Comparison of ENCODE assay signal across 8 cellular contexts in genomic region chr12:56634837-56635538, GRCh38. TPM values are rescaled to one million over a fixed set of nuclear protein-coding genes. Genes with fewer than 3 reads are reported as not detected.
DNase-seq lines count a peak whose midpoint lies in the region; ATAC-seq and TF ChIP-seq lines count a peak whose summit lies in the region.

No MANE protein-coding gene starts in this region.

- peak; percentile 9 to 60 (median 42) for TF ChIP-seq CTCF in heart right ventricle (IDR thresholded peaks at IDR 0.05)

- peak overlapping the region; percentile 62 for H3K18ac ChIP-seq in trophoblast cell (ENCODE audit: low read length)

- H3K27ac ChIP-seq in heart right ventricle = peak overlapping the region; percentile 81 to 97 (median 94)
- H3K27ac ChIP-seq in trophoblast cell (ENCODE audit: low read depth, low read length) = peak overlapping the region; percentile 86

- H2BK12ac ChIP-seq in trophoblast cell (ENCODE audit: low read length) = peak overlapping the region; percentile 1

- ATAC-seq in heart right ventricle = peak; percentile 15 to 38 (median 30)
- ATAC-seq in HG03520 (IDR thresholded peaks at IDR 0.05; ENCODE audit: unreplicated experiment) = no peak

- H3K79me1 ChIP-seq in trophoblast cell (ENCODE audit: low read length) = peaks cover 23% of the 10 kb centered on the region

- peak overlapping the region; percentile 81 for H4K8ac ChIP-seq in trophoblast cell (ENCODE audit: low read depth, low read length)

- intact Hi-C loops in heart right ventricle (cut with DNase I) = loop anchor here in 7 of 10 donors (5.0 to 10.0 kb wide), 10 partner anchors 43 to 510 kb away; partner anchors contain the start of genes NACA (in 2 of the 7), RBMS2 (in 2 of the 7), ESYT1 (in 1 of the 7) and NAB2 (in 1 of the 7)

- H2AK5ac ChIP-seq in trophoblast cell (ENCODE audit: low read length) = peak overlapping the region; percentile 21

- H3K23ac ChIP-seq in trophoblast cell (ENCODE audit: low read length) = no peak overlapping the region

- H3K9me3 ChIP-seq in heart right ventricle (no peaks in the 10 kb centered on the region), trophoblast cell (ENCODE audit: insufficient read depth, low read depth, low read length) (peaks cover 2% of the 10 kb centered on the region)

- H2AFZ ChIP-seq in trophoblast cell (ENCODE audit: insufficient read depth, low read length, poor library complexity) = peak overlapping the region; percentile 48

- H3K79me2 ChIP-seq in trophoblast cell (ENCODE audit: control insufficient read depth, insufficient read depth, low read length, poor library complexity) = peaks cover 13% of the 10 kb centered on the region

- H2BK5ac ChIP-seq in trophoblast cell (ENCODE audit: low read depth, low read length, poor library complexity) = peak overlapping the region; percentile 75

- peak overlapping the region; percentile 75 for H4K12ac ChIP-seq in trophoblast cell (ENCODE audit: low read depth, low read length)

- H3K27me3 ChIP-seq in heart right ventricle (no peaks in the 10 kb centered on the region), trophoblast cell (ENCODE audit: insufficient read depth, low read length) (no peaks in the 10 kb centered on the region)

- H3K9ac ChIP-seq in trophoblast cell (ENCODE audit: low read length) = peak overlapping the region; percentile 79

- peak overlapping the region; percentile 88 for H3K14ac ChIP-seq in trophoblast cell (ENCODE audit: low read length)

- peak overlapping the region; percentile 54 to 94 (median 74) for H3K4me3 ChIP-seq in heart right ventricle
- H3K4me3 ChIP-seq in trophoblast cell (ENCODE audit: low read depth, low read length) = peak overlapping the region; percentile 89

- H3K4ac ChIP-seq in trophoblast cell (ENCODE audit: low read depth, low read length) = peak overlapping the region; percentile 66

- peak overlapping the region; percentile 74 for H2BK120ac ChIP-seq in trophoblast cell (ENCODE audit: insufficient read depth, low read length, poor library complexity)

- H3K4me2 ChIP-seq in trophoblast cell (ENCODE audit: low read length) = peak overlapping the region; percentile 83

- H3K36me3 ChIP-seq in heart right ventricle (peaks cover 0 to 31% (median 27%) of the 10 kb centered on the region in 9 donors), trophoblast cell (ENCODE audit: control insufficient read depth in 1 of 2, insufficient read depth in 2 of 2, low read length in 2 of 2) (peaks cover 15 to 22% of the 10 kb centered on the region in 2 experiments)

- DNase-seq in DMS53 treated with DMSO at 0.1 percent for 48 hours (lab: John Stamatoyannopoulos, UW; ENCODE audit: unreplicated experiment) (peak; percentile 85), H4 (ENCODE audit: low spot score) (peak; percentile 89), NCI-H128 (lab: John Stamatoyannopoulos, UW; ENCODE audit: unreplicated experiment) (peak; percentile 40), T follicular helper cell (ENCODE audit: low read depth) (peak; percentile 48), amniotic stem cell (lab: John Stamatoyannopoulos, UW) (peak; percentile 33), heart right ventricle (peak; percentile 75 to 78), trophoblast cell (peak; percentile 84 to 88)

- H3K4me1 ChIP-seq in heart right ventricle (peaks cover 21 to 90% (median 69%) of the 10 kb centered on the region in 9 donors), trophoblast cell (ENCODE audit: control insufficient read depth in 1 of 2, insufficient read depth in 2 of 2, low read length in 2 of 2) (peaks cover 10 to 25% of the 10 kb centered on the region in 2 experiments)

- peak overlapping the region; percentile 79 for H4K91ac ChIP-seq in trophoblast cell (ENCODE audit: low read depth, low read length)

- 0 to 1% methylated on average over 45 of the region's 45 CpGs for WGBS in heart right ventricle, 2 donors
- no CpG with 5 or more reads among the region's 45 CpGs for WGBS in trophoblast cell (ENCODE audit: extremely low coverage, insufficient coverage, insufficient read length)

RNA-seq across cellular contexts. Expression of gene BAZ2A, which starts 4.9 kb away (rescaled TPM):
- total RNA-seq in H4 (2014; rRNA removed; shearing (Covaris generic)) = 22.2 and 28.4 TPM in 2 replicates
- total RNA-seq in heart right ventricle = 10 to 100 TPM; 28.7 to 58.7 (median 42.6) TPM
- polyA plus RNA-seq in heart right ventricle = 10 to 100 TPM in 1 of 2 donors, 1 to 10 TPM in 1; 8.8 to 52.4 TPM
- 129 and 130 TPM in 2 replicates for polyA plus RNA-seq in trophoblast cell (2013)

RNA-seq across cellular contexts. Expression of gene ATP5F1B, which starts 10.8 kb away (rescaled TPM):
- total RNA-seq in H4 (2014; rRNA removed; shearing (Covaris generic)) = 765 and 888 TPM in 2 replicates
- 1,000 to 10,000 TPM; 2,092 to 3,612 (median 3,330) TPM for total RNA-seq in heart right ventricle
- polyA plus RNA-seq in heart right ventricle = 1,000 to 10,000 TPM; 1,003 to 1,981 TPM
- polyA plus RNA-seq in trophoblast cell (2013) = 513 and 514 TPM in 2 replicates

RNA-seq across cellular contexts. Expression of gene PTGES3, which starts 53.1 kb away (rescaled TPM):
- 139 and 202 TPM in 2 replicates for total RNA-seq in H4 (2014; rRNA removed; shearing (Covaris generic))
- 100 to 1,000 TPM in 9 of 10 donors, 10 to 100 TPM in 1; 100.0 to 139 (median 110) TPM for total RNA-seq in heart right ventricle
- polyA plus RNA-seq in heart right ventricle = 10 to 100 TPM; 43.7 to 92.3 TPM
- 298 and 301 TPM in 2 replicates for polyA plus RNA-seq in trophoblast cell (2013)

Comparison
In these comparisons a context has a peak if more than half of its experiments do, and no peak if none do; other contexts are left out.
1. DNase-seq: peak in every context shown above with its lines; median percentile 89 in H4; 86 in trophoblast cell; 85 in DMS53 treated with DMSO at 0.1 percent for 48 hours; 76 in heart right ventricle; 48 in T follicular helper cell; 40 in NCI-H128; 33 in amniotic stem cell.